ENCODE assay signal across 1 cellular context in the genomic region with DNA sequence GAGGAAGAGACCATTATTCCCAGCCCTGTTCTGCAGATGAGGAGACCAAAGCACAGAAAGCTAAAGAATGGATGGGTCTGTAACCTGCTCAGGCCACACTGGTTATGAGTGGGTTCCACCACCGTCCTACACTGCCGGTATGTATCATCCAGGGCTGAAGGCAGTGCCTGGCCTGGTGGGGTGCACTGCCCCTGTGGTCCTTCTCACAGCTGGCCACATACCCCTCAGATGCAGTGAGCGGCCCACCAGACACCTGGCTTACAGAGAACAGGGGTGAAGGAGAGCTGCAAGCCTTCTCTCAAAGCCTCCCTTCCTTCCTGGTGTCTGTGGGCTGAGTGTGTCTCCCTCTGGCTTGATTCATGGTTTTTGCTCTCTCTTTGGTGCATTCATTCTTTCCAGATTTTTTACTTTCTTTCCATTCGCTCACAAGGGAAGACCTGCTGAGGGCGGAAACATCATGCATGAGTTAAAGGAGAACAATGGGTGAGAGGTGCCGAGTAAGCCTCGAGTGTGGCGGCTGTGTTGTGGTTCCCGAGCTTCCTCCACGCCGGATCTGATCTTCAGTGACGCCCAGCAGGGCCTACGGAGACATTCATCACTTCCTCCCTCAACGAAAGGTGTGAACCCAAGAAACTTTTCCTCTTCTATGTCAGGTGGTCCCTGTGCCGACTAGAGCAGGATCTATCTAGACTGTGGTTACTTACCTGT.
TF ChIP-seq lines count a peak whose summit lies in the region.

No MANE protein-coding gene starts in this region.

TF ChIP-seq in HepG2, 621 proteins besides CTCF, POLR2A, EP300 and RAD21 (continued from another document):
- TF ChIP-seq, protein P1, sequence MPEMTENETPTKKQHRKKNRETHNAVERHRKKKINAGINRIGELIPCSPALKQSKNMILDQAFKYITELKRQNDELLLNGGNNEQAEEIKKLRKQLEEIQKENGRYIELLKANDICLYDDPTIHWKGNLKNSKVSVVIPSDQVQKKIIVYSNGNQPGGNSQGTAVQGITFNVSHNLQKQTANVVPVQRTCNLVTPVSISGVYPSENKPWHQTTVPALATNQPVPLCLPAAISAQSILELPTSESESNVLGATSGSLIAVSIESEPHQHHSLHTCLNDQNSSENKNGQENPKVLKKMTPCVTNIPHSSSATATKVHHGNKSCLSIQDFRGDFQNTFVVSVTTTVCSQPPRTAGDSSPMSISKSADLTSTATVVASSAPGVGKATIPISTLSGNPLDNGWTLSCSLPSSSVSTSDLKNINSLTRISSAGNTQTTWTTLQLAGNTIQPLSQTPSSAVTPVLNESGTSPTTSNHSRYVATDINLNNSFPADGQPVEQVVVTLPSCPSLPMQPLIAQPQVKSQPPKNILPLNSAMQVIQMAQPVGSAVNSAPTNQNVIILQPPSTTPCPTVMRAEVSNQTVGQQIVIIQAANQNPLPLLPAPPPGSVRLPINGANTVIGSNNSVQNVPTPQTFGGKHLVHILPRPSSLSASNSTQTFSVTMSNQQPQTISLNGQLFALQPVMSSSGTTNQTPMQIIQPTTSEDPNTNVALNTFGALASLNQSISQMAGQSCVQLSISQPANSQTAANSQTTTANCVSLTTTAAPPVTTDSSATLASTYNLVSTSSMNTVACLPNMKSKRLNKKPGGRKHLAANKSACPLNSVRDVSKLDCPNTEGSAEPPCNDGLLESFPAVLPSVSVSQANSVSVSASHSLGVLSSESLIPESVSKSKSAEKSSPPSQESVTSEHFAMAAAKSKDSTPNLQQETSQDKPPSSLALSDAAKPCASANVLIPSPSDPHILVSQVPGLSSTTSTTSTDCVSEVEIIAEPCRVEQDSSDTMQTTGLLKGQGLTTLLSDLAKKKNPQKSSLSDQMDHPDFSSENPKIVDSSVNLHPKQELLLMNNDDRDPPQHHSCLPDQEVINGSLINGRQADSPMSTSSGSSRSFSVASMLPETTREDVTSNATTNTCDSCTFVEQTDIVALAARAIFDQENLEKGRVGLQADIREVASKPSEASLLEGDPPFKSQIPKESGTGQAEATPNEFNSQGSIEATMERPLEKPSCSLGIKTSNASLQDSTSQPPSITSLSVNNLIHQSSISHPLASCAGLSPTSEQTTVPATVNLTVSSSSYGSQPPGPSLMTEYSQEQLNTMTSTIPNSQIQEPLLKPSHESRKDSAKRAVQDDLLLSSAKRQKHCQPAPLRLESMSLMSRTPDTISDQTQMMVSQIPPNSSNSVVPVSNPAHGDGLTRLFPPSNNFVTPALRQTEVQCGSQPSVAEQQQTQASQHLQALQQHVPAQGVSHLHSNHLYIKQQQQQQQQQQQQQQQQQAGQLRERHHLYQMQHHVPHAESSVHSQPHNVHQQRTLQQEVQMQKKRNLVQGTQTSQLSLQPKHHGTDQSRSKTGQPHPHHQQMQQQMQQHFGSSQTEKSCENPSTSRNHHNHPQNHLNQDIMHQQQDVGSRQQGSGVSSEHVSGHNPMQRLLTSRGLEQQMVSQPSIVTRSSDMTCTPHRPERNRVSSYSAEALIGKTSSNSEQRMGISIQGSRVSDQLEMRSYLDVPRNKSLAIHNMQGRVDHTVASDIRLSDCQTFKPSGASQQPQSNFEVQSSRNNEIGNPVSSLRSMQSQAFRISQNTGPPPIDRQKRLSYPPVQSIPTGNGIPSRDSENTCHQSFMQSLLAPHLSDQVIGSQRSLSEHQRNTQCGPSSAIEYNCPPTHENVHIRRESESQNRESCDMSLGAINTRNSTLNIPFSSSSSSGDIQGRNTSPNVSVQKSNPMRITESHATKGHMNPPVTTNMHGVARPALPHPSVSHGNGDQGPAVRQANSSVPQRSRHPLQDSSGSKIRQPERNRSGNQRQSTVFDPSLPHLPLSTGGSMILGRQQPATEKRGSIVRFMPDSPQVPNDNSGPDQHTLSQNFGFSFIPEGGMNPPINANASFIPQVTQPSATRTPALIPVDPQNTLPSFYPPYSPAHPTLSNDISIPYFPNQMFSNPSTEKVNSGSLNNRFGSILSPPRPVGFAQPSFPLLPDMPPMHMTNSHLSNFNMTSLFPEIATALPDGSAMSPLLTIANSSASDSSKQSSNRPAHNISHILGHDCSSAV (CRISPR knock-in tag; IDR thresholded peaks at IDR 0.05; ENCODE audit: borderline replicate concordance), result no peak
- TF ChIP-seq SPEN (CRISPR knock-in tag; IDR thresholded peaks at IDR 0.05; ENCODE audit: low read depth), result no peak
- TF ChIP-seq, protein P2, sequence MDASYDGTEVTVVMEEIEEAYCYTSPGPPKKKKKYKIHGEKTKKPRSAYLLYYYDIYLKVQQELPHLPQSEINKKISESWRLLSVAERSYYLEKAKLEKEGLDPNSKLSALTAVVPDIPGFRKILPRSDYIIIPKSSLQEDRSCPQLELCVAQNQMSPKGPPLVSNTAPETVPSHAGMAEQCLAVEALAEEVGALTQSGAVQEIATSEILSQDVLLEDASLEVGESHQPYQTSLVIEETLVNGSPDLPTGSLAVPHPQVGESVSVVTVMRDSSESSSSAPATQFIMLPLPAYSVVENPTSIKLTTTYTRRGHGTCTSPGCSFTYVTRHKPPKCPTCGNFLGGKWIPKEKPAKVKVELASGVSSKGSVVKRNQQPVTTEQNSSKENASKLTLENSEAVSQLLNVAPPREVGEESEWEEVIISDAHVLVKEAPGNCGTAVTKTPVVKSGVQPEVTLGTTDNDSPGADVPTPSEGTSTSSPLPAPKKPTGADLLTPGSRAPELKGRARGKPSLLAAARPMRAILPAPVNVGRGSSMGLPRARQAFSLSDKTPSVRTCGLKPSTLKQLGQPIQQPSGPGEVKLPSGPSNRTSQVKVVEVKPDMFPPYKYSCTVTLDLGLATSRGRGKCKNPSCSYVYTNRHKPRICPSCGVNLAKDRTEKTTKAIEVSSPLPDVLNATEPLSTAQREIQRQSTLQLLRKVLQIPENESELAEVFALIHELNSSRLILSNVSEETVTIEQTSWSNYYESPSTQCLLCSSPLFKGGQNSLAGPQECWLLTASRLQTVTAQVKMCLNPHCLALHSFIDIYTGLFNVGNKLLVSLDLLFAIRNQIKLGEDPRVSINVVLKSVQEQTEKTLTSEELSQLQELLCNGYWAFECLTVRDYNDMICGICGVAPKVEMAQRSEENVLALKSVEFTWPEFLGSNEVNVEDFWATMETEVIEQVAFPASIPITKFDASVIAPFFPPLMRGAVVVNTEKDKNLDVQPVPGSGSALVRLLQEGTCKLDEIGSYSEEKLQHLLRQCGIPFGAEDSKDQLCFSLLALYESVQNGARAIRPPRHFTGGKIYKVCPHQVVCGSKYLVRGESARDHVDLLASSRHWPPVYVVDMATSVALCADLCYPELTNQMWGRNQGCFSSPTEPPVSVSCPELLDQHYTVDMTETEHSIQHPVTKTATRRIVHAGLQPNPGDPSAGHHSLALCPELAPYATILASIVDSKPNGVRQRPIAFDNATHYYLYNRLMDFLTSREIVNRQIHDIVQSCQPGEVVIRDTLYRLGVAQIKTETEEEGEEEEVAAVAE (CRISPR knock-in tag; IDR thresholded peaks at IDR 0.05; ENCODE audit: borderline replicate concordance), result no peak
